19 cellular contexts compared by ENCODE assay signal in the genomic region with DNA sequence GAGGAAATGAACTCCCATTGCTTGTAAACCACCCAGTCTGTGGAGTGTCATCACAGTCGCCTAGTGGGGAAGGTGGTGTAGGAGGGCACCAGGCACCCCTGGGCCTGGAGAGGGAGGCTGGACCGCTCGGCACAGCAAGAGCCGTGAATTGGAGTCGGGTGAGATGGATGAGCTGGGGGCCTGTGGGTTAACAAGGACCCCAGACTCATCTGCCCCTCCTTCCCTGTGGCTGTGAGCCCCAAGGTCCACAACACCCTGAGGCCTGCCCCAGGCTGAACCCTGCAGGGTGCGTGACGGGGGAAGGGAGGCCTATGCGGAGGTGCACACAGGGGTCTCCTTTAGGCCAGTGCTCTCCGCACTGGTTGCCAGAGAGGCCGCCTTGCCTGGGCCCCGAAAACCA.
"Had no signal": no experiment of that assay in that cellular context is flagged by ENCODE, and none has a peak within 500 bp of the region (broad histone marks: within the 10 kb centered on the region; RNA-seq: fewer than 3 reads in every experiment).

No MANE protein-coding gene starts in this region.

- H3K27me3 ChIP-seq: SJSA1 had no signal

- DNase-seq: KBM-7, MV-4-11, NCI-H1048, NCI-H1105, NCI-H1417, NCI-H1436 treated with DMSO at 0.1 percent for 48 hours, NCI-H1694, NCI-H1930, NCI-H2081, NCI-H2107, NCI-H2227 treated with DMSO at 0.1 percent for 48 hours, NCI-H524 treated with DMSO at 0.1 percent for 48 hours, NCI-H69, NCI-H774, Right ventricle myocardium superior, RPMI8226, SIG-M5 had no signal

- H3K4me1 ChIP-seq: SJSA1 had no signal

- H3K27ac ChIP-seq: SJSA1 had no signal

- H3K4me3 ChIP-seq: SJSA1, SK-N-MC had no signal

- H3K9me3 ChIP-seq: SJSA1 had no signal
